Comparison of ENCODE assay signal across 12 cellular contexts in genomic region chr9:536597-537511, GRCh38. TPM values are rescaled to one million over a fixed set of nuclear protein-coding genes. Genes with fewer than 3 reads are reported as not detected.
DNase-seq lines count a peak whose midpoint lies in the region; ATAC-seq and TF ChIP-seq lines count a peak whose summit lies in the region.
"Had no signal": no experiment of that assay in that cellular context is flagged by ENCODE, and none has a peak within 500 bp of the region (broad histone marks: within the 10 kb centered on the region; RNA-seq: fewer than 3 reads in every experiment).

No MANE protein-coding gene starts in this region.

- CTCF ChIA-PET in activated naive CD4-positive, alpha-beta T cell treated with anti-CD3 and anti-CD28 coated beads for 36 hours (lab: Charles Lee) = no interaction called here

- peaks cover 5% of the 10 kb centered on the region for H3K36me3 Mint-ChIP-seq in activated naive CD4-positive, alpha-beta T cell treated with anti-CD3 and anti-CD28 coated beads for 36 hours (ENCODE audit: low read depth)
- peaks cover 30% of the 10 kb centered on the region for H3K36me3 Mint-ChIP-seq in endodermal cell (ENCODE audit: low read depth)

- no peaks in the 10 kb centered on the region for H3K9me3 ChIP-seq in SJCRH30 (replicated peaks)
- H3K9me3 ChIP-seq in osteoblast (ENCODE audit: low read depth, low read length) = no peaks in the 10 kb centered on the region
- peaks cover 12% of the 10 kb centered on the region for H3K9me3 ChIP-seq in endodermal cell (ENCODE audit: control insufficient read depth, low read length)

- no peaks in the 10 kb centered on the region for H3K79me2 ChIP-seq in osteoblast (ENCODE audit: insufficient read depth, low read length)

- no peaks in the 10 kb centered on the region for H3K36me3 ChIP-seq in SJCRH30
- H3K36me3 ChIP-seq in osteoblast (ENCODE audit: insufficient read depth, low read length) = no peaks in the 10 kb centered on the region
- H3K36me3 ChIP-seq in endodermal cell (ENCODE audit: control insufficient read depth, insufficient read depth, low read length) = peaks cover 3% of the 10 kb centered on the region
- H3K36me3 ChIP-seq: spleen had no signal

- H3K4me3 ChIP-seq in SJCRH30 (no peak overlapping the region), osteoblast (ENCODE audit: insufficient read depth, low read length) (no peak overlapping the region), endodermal cell (ENCODE audit: low read length) (no peak overlapping the region)

- no peak for ATAC-seq in HG03159 (IDR thresholded peaks at IDR 0.05; ENCODE audit: unreplicated experiment)
- ATAC-seq: activated CD4-positive, alpha-beta T cell treated with anti-CD3 and anti-CD28 coated beads for 36 hours had no signal

- no peak overlapping the region for H3K9ac ChIP-seq in endodermal cell (ENCODE audit: extremely low read depth, low read length, poor library complexity, severe bottlenecking)

- no peak for TF ChIP-seq CTCF in osteoblast (IDR thresholded peaks at IDR 0.05; ENCODE audit: extremely low read depth, low read depth, low read length)
- TF ChIP-seq CTCF in endodermal cell (conservative IDR thresholded peaks at IDR 0.05) = no peak

- 81 to 93% methylated on average over 6 to 11 of the region's 11 CpGs for whole genome bisulfite sequencing in endodermal cell (ENCODE audit: insufficient coverage in 1 of 2, insufficient read length in 1 of 2), 2 experiments

- H3K4me1 Mint-ChIP-seq in activated naive CD4-positive, alpha-beta T cell treated with anti-CD3 and anti-CD28 coated beads for 36 hours (ENCODE audit: low read depth) = peaks cover 55% of the 10 kb centered on the region
- H3K4me1 Mint-ChIP-seq in endodermal cell = peaks cover 41% of the 10 kb centered on the region

- no peak overlapping the region for H3K4me2 ChIP-seq in osteoblast (ENCODE audit: insufficient read depth, low read length)

- DNase-seq in activated naive CD4-positive, alpha-beta T cell treated with anti-CD3 and anti-CD28 coated beads for 36 hours = no peak
- DNase-seq in activated naive CD4-positive, alpha-beta T cell (lab: John Stamatoyannopoulos, UW) = no peak
- DNase-seq in NCI-H1092 treated with DMSO at 0.1 percent for 48 hours (lab: John Stamatoyannopoulos, UW) = peak; percentile 68
- peak; percentile 16 to 58 for DNase-seq in SJCRH30
- DNase-seq in osteoblast (ENCODE audit: insufficient read length, low spot score, missing footprints) = no peak
- DNase-seq in endodermal cell = no peak
- DNase-seq in globus pallidus (ENCODE audit: low spot score) = no peak
- DNase-seq: activated CD4-positive, alpha-beta T cell treated with anti-CD3 and anti-CD28 coated beads for 36 hours; anterior cingulate cortex; SHP77; spleen had no signal

- peaks cover 2% of the 10 kb centered on the region for H3K9me3 Mint-ChIP-seq in activated naive CD4-positive, alpha-beta T cell treated with anti-CD3 and anti-CD28 coated beads for 36 hours
- H3K9me3 Mint-ChIP-seq in endodermal cell = peaks cover 6% of the 10 kb centered on the region

- no peak overlapping the region for H3K27ac ChIP-seq in SJCRH30
- H3K27ac ChIP-seq in osteoblast (ENCODE audit: low read depth, low read length) = no peak overlapping the region
- H3K27ac ChIP-seq in endodermal cell (ENCODE audit: low read depth, low read length) = no peak overlapping the region

- peak overlapping the region; percentile 72 for H3K27ac Mint-ChIP-seq in activated naive CD4-positive, alpha-beta T cell treated with anti-CD3 and anti-CD28 coated beads for 36 hours
- H3K27ac Mint-ChIP-seq in endodermal cell = no peak overlapping the region
- H3K27ac Mint-ChIP-seq: activated CD4-positive, alpha-beta T cell treated with anti-CD3 and anti-CD28 coated beads for 36 hours had no signal

- H3K4me3 Mint-ChIP-seq in activated naive CD4-positive, alpha-beta T cell treated with anti-CD3 and anti-CD28 coated beads for 36 hours = peak overlapping the region; percentile 65
- no peak overlapping the region for H3K4me3 Mint-ChIP-seq in endodermal cell
- H3K4me3 Mint-ChIP-seq: activated CD4-positive, alpha-beta T cell treated with anti-CD3 and anti-CD28 coated beads for 36 hours had no signal

- H3K27me3 Mint-ChIP-seq in activated naive CD4-positive, alpha-beta T cell treated with anti-CD3 and anti-CD28 coated beads for 36 hours (ENCODE audit: low read depth) = no peaks in the 10 kb centered on the region
- no peaks in the 10 kb centered on the region for H3K27me3 Mint-ChIP-seq in endodermal cell (ENCODE audit: insufficient read depth)

- H2AFZ ChIP-seq in osteoblast (ENCODE audit: low read length) = peak overlapping the region; percentile 47

- no peaks in the 10 kb centered on the region for H3K27me3 ChIP-seq in SJCRH30
- H3K27me3 ChIP-seq in osteoblast (ENCODE audit: insufficient read depth, low read length) = no peaks in the 10 kb centered on the region
- H3K27me3 ChIP-seq in endodermal cell (ENCODE audit: control insufficient read depth, insufficient read depth, low read length, poor library complexity, severe bottlenecking) = no peaks in the 10 kb centered on the region

- intact Hi-C loops in activated naive CD4-positive, alpha-beta T cell treated with anti-CD3 and anti-CD28 coated beads for 36 hours (cut with micrococcal nuclease) = loop anchor here (2.0 kb wide), 1 partner anchor 32 kb away; the partner anchor contains the start of gene KANK1

- no peaks in the 10 kb centered on the region for H4K20me1 ChIP-seq in osteoblast (ENCODE audit: insufficient read depth, low read length)

- peaks cover 10% of the 10 kb centered on the region for H3K4me1 ChIP-seq in SJCRH30
- no peaks in the 10 kb centered on the region for H3K4me1 ChIP-seq in osteoblast (ENCODE audit: insufficient read depth, low read length)
- peaks cover 11% of the 10 kb centered on the region for H3K4me1 ChIP-seq in endodermal cell (ENCODE audit: control insufficient read depth, insufficient read depth, low read length)

RNA-seq across cellular contexts. Expression of gene KANK1, which starts 32.4 kb away (rescaled TPM):
- 1 to 10 TPM; 8.4 to 8.7 TPM for total RNA-seq in activated naive CD4-positive, alpha-beta T cell treated with anti-CD3 and anti-CD28 coated beads for 36 hours
- total RNA-seq in SJCRH30 (2014; rRNA removed; shearing (Covaris generic)) = 12.0 and 13.1 TPM in 2 replicates
- 25.0 and 28.6 TPM in 2 replicates for total RNA-seq in osteoblast
- total RNA-seq in endodermal cell = 10 to 100 TPM; 29.4 to 42.7 TPM
- 11.8 TPM for polyA plus RNA-seq in endodermal cell (2013, experiment 1 of 2)
- polyA plus RNA-seq in endodermal cell (2013, experiment 2 of 2) = 11.0 TPM

Comparison
In these comparisons a context has a peak if more than half of its experiments do, and no peak if none do; other contexts are left out.
1. DNase-seq: peak in NCI-H1092 treated with DMSO at 0.1 percent for 48 hours (single experiment) and SJCRH30 (2 of 2); none in activated naive CD4-positive, alpha-beta T cell treated with anti-CD3 and anti-CD28 coated beads for 36 hours (single experiment), activated naive CD4-positive, alpha-beta T cell (0 of 4), osteoblast (single experiment), endodermal cell (single experiment) and globus pallidus (single experiment).